Comparison of ENCODE assay signal across 9 cellular contexts in the genomic region with DNA sequence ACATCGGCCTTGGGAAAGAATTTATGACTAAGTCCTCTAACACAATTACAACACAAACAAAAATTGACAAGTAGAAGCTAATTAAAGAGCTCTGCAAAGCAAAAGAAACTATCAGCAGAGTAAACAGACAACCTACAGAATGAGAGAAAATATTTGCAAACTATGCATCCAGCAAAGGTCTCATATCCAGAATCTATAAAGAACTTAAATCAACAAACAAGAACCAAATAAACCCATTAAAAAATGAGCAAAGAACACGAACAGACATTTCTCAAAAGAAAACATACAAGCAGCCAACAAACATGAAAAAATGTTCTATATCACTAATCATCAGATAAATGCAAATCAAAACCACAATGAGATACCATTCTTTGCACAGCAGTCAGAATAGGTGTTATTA. TPM values are rescaled to one million over a fixed set of nuclear protein-coding genes. Genes with fewer than 3 reads are reported as not detected.
"Had no signal": no experiment of that assay in that cellular context is flagged by ENCODE, and none has a peak within 500 bp of the region (broad histone marks: within the 10 kb centered on the region; RNA-seq: fewer than 3 reads in every experiment).

No MANE protein-coding gene starts in this region.

- DNase-seq: H9, HCEC 1CT, KBM-7 had no signal

- FAIRE-seq: H1, H54, HepG2 had no signal

- ATAC-seq: GM23338, HepG2 had no signal

- H3K27ac ChIP-seq: HL-60 had no signal

- H3K4me3 ChIP-seq: GM23338 had no signal

RNA-seq across cellular contexts. Expression of gene PTGFR, which starts 58.6 kb away (rescaled TPM):
- total RNA-seq: H1, H9, HepG2 had no signal
- polyA plus RNA-seq: GM23338, HepG2, IgD-negative memory B cell had no signal
